Comparison of ENCODE assay signal across 9 cellular contexts in the genomic region with DNA sequence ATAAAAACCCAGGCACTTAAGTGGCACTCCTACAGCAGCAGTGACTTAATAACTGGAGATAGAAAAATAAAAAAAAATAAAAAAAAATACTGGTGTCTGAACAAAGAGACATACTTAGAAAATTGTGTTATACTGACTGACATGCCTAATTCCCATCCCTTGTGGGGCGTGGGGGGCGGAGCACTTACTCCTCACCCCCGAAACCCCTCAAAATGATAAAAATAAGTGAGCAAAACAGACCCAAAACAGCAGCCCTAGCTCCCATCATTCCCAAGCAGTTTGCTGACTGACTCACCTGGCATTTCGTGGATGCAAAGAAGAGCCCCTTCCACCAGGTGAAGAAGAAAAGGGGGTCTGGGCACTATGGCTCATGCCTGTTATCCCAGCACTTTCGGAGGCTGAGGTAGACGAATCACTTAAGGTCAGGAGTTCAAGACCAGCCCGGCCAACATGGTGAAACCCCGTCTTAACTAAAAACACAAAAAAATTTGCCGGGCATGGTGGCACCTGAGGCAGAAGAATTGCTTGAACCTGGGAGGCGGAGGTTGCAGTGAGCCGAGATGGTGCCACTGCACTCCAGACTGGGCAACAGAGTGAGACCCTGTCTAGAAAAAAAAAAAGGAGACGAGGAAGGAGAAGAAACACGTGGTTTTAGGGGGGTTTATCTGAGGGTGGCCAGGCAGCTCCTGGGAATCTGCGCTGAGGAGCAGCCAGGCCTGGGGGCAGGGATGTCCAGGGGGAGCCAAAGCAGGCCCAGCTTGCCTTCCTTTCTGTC. TPM values are rescaled to one million over a fixed set of nuclear protein-coding genes. Genes with fewer than 3 reads are reported as not detected.
DNase-seq lines count a peak whose midpoint lies in the region; ATAC-seq, FAIRE-seq and TF ChIP-seq lines count a peak whose summit lies in the region.
"Had no signal": no experiment of that assay in that cellular context is flagged by ENCODE, and none has a peak within 500 bp of the region (broad histone marks: within the 10 kb centered on the region; RNA-seq: fewer than 3 reads in every experiment).

No MANE protein-coding gene starts in this region.

- peak; percentile 3 for DNase-seq in activated naive CD4-positive, alpha-beta T cell treated with anti-CD3 and anti-CD28 coated beads for 36 hours
- no peak for DNase-seq in activated naive CD4-positive, alpha-beta T cell treated with anti-CD3 and anti-CD28 coated beads, Interleukin-2, amount 50 U/mL, for 16 hours
- DNase-seq in activated naive CD4-positive, alpha-beta T cell treated with anti-CD3 and anti-CD28 coated beads, Interleukin-2, amount 50 U/mL, for 72 hours (ENCODE audit: low spot score in 2 of 2) = peak in 1 of 2 donors; percentile 18
- DNase-seq in HepG2 (ENCODE audit: low spot score) = no peak
- DNase-seq in tibial nerve (ENCODE audit: low spot score in 2 of 2) = no peak
- no peak for DNase-seq in NCI-H146 (lab: John Stamatoyannopoulos, UW)
- DNase-seq: NCI-H1092 had no signal

- H3K27ac ChIP-seq in HepG2 (ENCODE audit: extremely low read length, insufficient read depth, low read length) = no peak overlapping the region
- H3K27ac ChIP-seq in tibial nerve = peak overlapping the region in 2 of 4 donors; percentile 91 to 95

- no peaks in the 10 kb centered on the region for H3K79me2 ChIP-seq in HepG2 (ENCODE audit: insufficient read depth, low read length)

- peak overlapping the region; percentile 31 for H3K27ac Mint-ChIP-seq in activated naive CD4-positive, alpha-beta T cell treated with anti-CD3 and anti-CD28 coated beads for 36 hours
- peak overlapping the region; percentile 88 to 90 for H3K27ac Mint-ChIP-seq in activated naive CD4-positive, alpha-beta T cell treated with anti-CD3 and anti-CD28 coated beads, Interleukin-2, amount 50 U/mL, for 72 hours

- TF ChIP-seq EP300 in HepG2 (IDR thresholded peaks at IDR 0.05; ENCODE audit: low read depth in 2 of 2, low read length in 2 of 2) (no peak), HepG2 (CRISPR knock-in tag; IDR thresholded peaks at IDR 0.05; ENCODE audit: borderline replicate concordance) (no peak), tibial nerve (IDR thresholded peaks at IDR 0.05) (no peak)

- no peaks in the 10 kb centered on the region for H3K9me3 ChIP-seq in HepG2 (ENCODE audit: low read length)
- H3K9me3 ChIP-seq in tibial nerve = no peaks in the 10 kb centered on the region

- peak overlapping the region; percentile 79; the same call in 1 of the 2 replicates for H3K9ac ChIP-seq in HepG2 (ENCODE audit: insufficient read depth, low read depth, low read length)

- WGBS in HepG2 (ENCODE audit: low lambda C conversion rate) = 85% methylated on average over 14 of the region's 14 CpGs
- 89 to 93% methylated on average over 14 of the region's 14 CpGs for WGBS in tibial nerve, 2 donors

- H3K36me3 ChIP-seq in HepG2 (replicated peaks in 1 of 2; ENCODE audit: control insufficient read depth in 1 of 2, insufficient read depth in 2 of 2, low read length in 2 of 2) (no peaks in the 10 kb centered on the region), tibial nerve (no peaks in the 10 kb centered on the region)

- POLR2A ChIA-PET in HepG2 (lab: Yijun Ruan, JAX) = interaction anchor here (1.3 to 1.4 kb wide), 2 partner anchors 51 to 217 kb away, joined by 3 to 4 read pairs; partner anchors contain the start of gene BLM

- TSS peak; percentile 81 for BruUV-seq in HepG2 (replicated peaks; lab: Mats Ljungman, UMichigan)

- H3K4me1 ChIP-seq in HepG2 (ENCODE audit: insufficient read depth, low read length) (peaks cover 31% of the 10 kb centered on the region), tibial nerve (peaks cover 0 to 18% (median 0%) of the 10 kb centered on the region in 4 donors)

- peak overlapping the region; percentile 72 for H3K4me3 Mint-ChIP-seq in activated naive CD4-positive, alpha-beta T cell treated with anti-CD3 and anti-CD28 coated beads for 36 hours

- in situ Hi-C loops in HepG2 (cut with HindIII; ENCODE audit: extremely low pct_ligation_motif_present, low pct_unique_long_range_greater_than_20kb) = no loop called here

- H3K4me1 Mint-ChIP-seq in activated naive CD4-positive, alpha-beta T cell treated with anti-CD3 and anti-CD28 coated beads for 36 hours (ENCODE audit: low read depth) = peaks cover 34% of the 10 kb centered on the region

- H2AFZ ChIP-seq in HepG2 (ENCODE audit: low read length) = no peak overlapping the region

- no peak for FAIRE-seq in HepG2 (lab: Jason Lieb, UNC)

- no peak for ATAC-seq in activated naive CD4-positive, alpha-beta T cell treated with anti-CD3 and anti-CD28 coated beads, Interleukin-2, amount 50 U/mL, for 72 hours
- ATAC-seq in HepG2 (no peak), GM18868 (IDR thresholded peaks at IDR 0.05; ENCODE audit: unreplicated experiment) (no peak), HG02571 (IDR thresholded peaks at IDR 0.05; ENCODE audit: unreplicated experiment) (no peak)

- no peaks in the 10 kb centered on the region for H3K27me3 ChIP-seq in HepG2 (ENCODE audit: control insufficient read depth in 1 of 2, insufficient read depth in 2 of 2, low read length in 2 of 2)
- H3K27me3 ChIP-seq in tibial nerve = no peaks in the 10 kb centered on the region

- H3K4me3 ChIP-seq in HepG2 (replicated peaks in 1 of 3; ENCODE audit: insufficient read depth in 1 of 3, low read depth in 2 of 3, low read length in 3 of 3) = peak overlapping the region; percentile 78 to 87 (median 79); a peak in 5 of 6 replicates
- peak overlapping the region in 3 of 4 donors; percentile 72 to 86 (median 83) for H3K4me3 ChIP-seq in tibial nerve

- no peaks in the 10 kb centered on the region for H3K36me3 Mint-ChIP-seq in activated naive CD4-positive, alpha-beta T cell treated with anti-CD3 and anti-CD28 coated beads for 36 hours (ENCODE audit: low read depth)
- H3K36me3 Mint-ChIP-seq in activated naive CD4-positive, alpha-beta T cell treated with anti-CD3 and anti-CD28 coated beads, Interleukin-2, amount 50 U/mL, for 72 hours = peaks cover 13 to 14% of the 10 kb centered on the region in 2 donors

- H3K27me3 Mint-ChIP-seq in activated naive CD4-positive, alpha-beta T cell treated with anti-CD3 and anti-CD28 coated beads for 36 hours (ENCODE audit: low read depth) = peaks cover 13% of the 10 kb centered on the region

- TF ChIP-seq CTCF in HepG2 (CRISPR knock-in tag; IDR thresholded peaks at IDR 0.05) = no peak
- TF ChIP-seq CTCF in tibial nerve (IDR thresholded peaks at IDR 0.05) = no peak

- TF ChIP-seq RAD21 in HepG2 (CRISPR knock-in tag; IDR thresholded peaks at IDR 0.05) = no peak

- intact Hi-C loops in activated naive CD4-positive, alpha-beta T cell treated with anti-CD3 and anti-CD28 coated beads for 36 hours (cut with micrococcal nuclease) = no loop called here
- intact Hi-C loops in HepG2 (cut with micrococcal nuclease; ENCODE audit: unreplicated experiment) = no loop called here

- H4K20me1 ChIP-seq in HepG2 (ENCODE audit: insufficient read depth, low read length) = no peaks in the 10 kb centered on the region

- CTCF ChIA-PET in activated naive CD4-positive, alpha-beta T cell treated with anti-CD3 and anti-CD28 coated beads for 36 hours (lab: Charles Lee) = interaction anchor here (0.6 kb wide), 1 partner anchor 26 kb away, joined by 4 read pairs; no protein-coding TSS in a partner anchor
- CTCF ChIA-PET in HepG2 (lab: Yijun Ruan, JAX; ENCODE audit: low intra/inter-chr PET ratio, low total read pairs) = no interaction called here

- TF ChIP-seq POLR2A in HepG2 (IDR thresholded peaks at IDR 0.05; ENCODE audit: insufficient read depth in 1 of 2, low read depth in 2 of 2, low read length in 2 of 2) (no peak), tibial nerve (IDR thresholded peaks at IDR 0.05) (no peak)

- H3K4me2 ChIP-seq in HepG2 (ENCODE audit: low read depth, low read length) = peak overlapping the region; percentile 77

- no peaks in the 10 kb centered on the region for H3K9me3 Mint-ChIP-seq in activated naive CD4-positive, alpha-beta T cell treated with anti-CD3 and anti-CD28 coated beads for 36 hours
- no peaks in the 10 kb centered on the region for H3K9me3 Mint-ChIP-seq in activated naive CD4-positive, alpha-beta T cell treated with anti-CD3 and anti-CD28 coated beads, Interleukin-2, amount 50 U/mL, for 72 hours

RNA-seq across cellular contexts. Expression of gene BLM, which starts 50.8 kb away (rescaled TPM):
- total RNA-seq in activated naive CD4-positive, alpha-beta T cell treated with anti-CD3 and anti-CD28 coated beads for 36 hours = 10 to 100 TPM; 62.9 to 70.4 TPM
- total RNA-seq in activated naive CD4-positive, alpha-beta T cell treated with anti-CD3 and anti-CD28 coated beads, Interleukin-2, amount 50 U/mL, for 72 hours = 10 to 100 TPM; 71.9 to 79.6 TPM
- total RNA-seq in HepG2 (2016; rRNA removed; fragmentation: Illumina TruSeq; extraction: Trizol) (11.8 and 17.4 TPM in 2 replicates), tibial nerve (1 to 10 TPM in 2 of 4 donors, under 1 TPM in 2; 0.66 to 9.6 (median 1.0) TPM)
- total RNA-seq in HepG2 (2016; cell fraction: cytosol; rRNA removed; fragmentation: Illumina TruSeq; extraction: Trizol; ENCODE audit: low read depth) = 2.2 and 2.6 TPM in 2 replicates
- 10.5 and 15.0 TPM in 2 replicates for total RNA-seq in HepG2 (2016; cell fraction: insoluble cytoplasmic fraction; rRNA removed; fragmentation: Illumina TruSeq; extraction: Trizol)
- 3.6 and 3.8 TPM in 2 replicates for total RNA-seq in HepG2 (2016; cell fraction: membrane; rRNA removed; fragmentation: Illumina TruSeq; extraction: Trizol)
- 12.3 and 13.7 TPM in 2 replicates for total RNA-seq in HepG2 (2016; cell fraction: nucleus; rRNA removed; fragmentation: Illumina TruSeq; extraction: Trizol)
- polyA plus RNA-seq in HepG2 (2011; rRNA removed) = 2.8 and 5.1 TPM in 2 replicates
- polyA plus RNA-seq in HepG2 (2011; cell fraction: cytosol; rRNA removed) = 1.1 and 1.5 TPM in 2 replicates
- polyA plus RNA-seq in HepG2 (2011; cell fraction: nucleus; rRNA removed) = 2.3 and 2.9 TPM in 2 replicates
- 0.87 and 4.0 TPM in 2 replicates for polyA plus RNA-seq in HepG2 (2012)
- polyA plus RNA-seq in HepG2 (2016; cell fraction: cytosol; fragmentation: Illumina TruSeq; extraction: Trizol; ENCODE audit: low read depth) = 0.60 and 0.83 TPM in 2 replicates
- polyA plus RNA-seq in HepG2 (2016; cell fraction: insoluble cytoplasmic fraction; fragmentation: Illumina TruSeq; extraction: Trizol; ENCODE audit: low read depth) = 14.9 and 15.0 TPM in 2 replicates
- polyA plus RNA-seq in HepG2 (2016; cell fraction: membrane; fragmentation: Illumina TruSeq; extraction: Trizol; ENCODE audit: low read depth) = 1.5 and 1.7 TPM in 2 replicates
- 15.5 and 15.9 TPM in 2 replicates for polyA plus RNA-seq in HepG2 (2016; cell fraction: nucleus; fragmentation: Illumina TruSeq; extraction: Trizol; ENCODE audit: insufficient read depth, low read depth)
- polyA minus RNA-seq in HepG2 (2011; rRNA and poly(A)+ RNA removed; ENCODE audit: low replicate concordance) = 4.0 and 28.3 TPM in 2 replicates
- polyA minus RNA-seq in HepG2 (2011; cell fraction: cytosol; rRNA and poly(A)+ RNA removed) = 2.6 and 3.3 TPM in 2 replicates
- 4.2 and 5.9 TPM in 2 replicates for polyA minus RNA-seq in HepG2 (2011; cell fraction: nucleus; rRNA and poly(A)+ RNA removed)
